ENCODE assay signal across 1 cellular context in genomic region chr19:2944775-2945574, GRCh38.
A peak's percentile ranks its signal among the peaks of the same experiment; 100 is the strongest.
TF ChIP-seq lines count a peak whose summit lies in the region.

ZNF77 (minus strand) TSS chr19:2944971; CDS start chr19:2944840, 131 bp downstream.

TF ChIP-seq in HepG2, 621 proteins besides CTCF, POLR2A, EP300 and RAD21 (continued from another document and continues in another):
- no peak for TF ChIP-seq TERF1 (CRISPR knock-in tag; IDR thresholded peaks at IDR 0.05)
- 0 out of 2 replicates have a peak, but pooled peaks have one; percentile 4 for TF ChIP-seq NR3C1 (CRISPR knock-in tag; IDR thresholded peaks at IDR 0.05)
- peak; percentile 82 for TF ChIP-seq ZNF563 (CRISPR knock-in tag; IDR thresholded peaks at IDR 0.05)
- TF ChIP-seq NPAS2 (CRISPR knock-in tag; IDR thresholded peaks at IDR 0.05; ENCODE audit: borderline replicate concordance): no peak
- TF ChIP-seq HNF4A (CRISPR knock-in tag; IDR thresholded peaks at IDR 0.05): no peak; the same call in 1 of the 2 replicates
- TF ChIP-seq FOSL2 (CRISPR knock-in tag; IDR thresholded peaks at IDR 0.05): peak; percentile 46; the same call in 1 of the 2 replicates
- TF ChIP-seq ZNF543 (CRISPR knock-in tag; IDR thresholded peaks at IDR 0.05): peak; percentile 75; the same call in 1 of the 2 replicates
- TF ChIP-seq ZNF691 (CRISPR knock-in tag; IDR thresholded peaks at IDR 0.05; ENCODE audit: borderline replicate concordance, low read depth): peak; percentile 79; the same call in 1 of the 2 replicates
- TF ChIP-seq ZNF234 (CRISPR knock-in tag; conservative IDR thresholded peaks at IDR 0.05): 0 out of 2 replicates have a peak, but pooled peaks have one; percentile 11
- TF ChIP-seq, protein P1, sequence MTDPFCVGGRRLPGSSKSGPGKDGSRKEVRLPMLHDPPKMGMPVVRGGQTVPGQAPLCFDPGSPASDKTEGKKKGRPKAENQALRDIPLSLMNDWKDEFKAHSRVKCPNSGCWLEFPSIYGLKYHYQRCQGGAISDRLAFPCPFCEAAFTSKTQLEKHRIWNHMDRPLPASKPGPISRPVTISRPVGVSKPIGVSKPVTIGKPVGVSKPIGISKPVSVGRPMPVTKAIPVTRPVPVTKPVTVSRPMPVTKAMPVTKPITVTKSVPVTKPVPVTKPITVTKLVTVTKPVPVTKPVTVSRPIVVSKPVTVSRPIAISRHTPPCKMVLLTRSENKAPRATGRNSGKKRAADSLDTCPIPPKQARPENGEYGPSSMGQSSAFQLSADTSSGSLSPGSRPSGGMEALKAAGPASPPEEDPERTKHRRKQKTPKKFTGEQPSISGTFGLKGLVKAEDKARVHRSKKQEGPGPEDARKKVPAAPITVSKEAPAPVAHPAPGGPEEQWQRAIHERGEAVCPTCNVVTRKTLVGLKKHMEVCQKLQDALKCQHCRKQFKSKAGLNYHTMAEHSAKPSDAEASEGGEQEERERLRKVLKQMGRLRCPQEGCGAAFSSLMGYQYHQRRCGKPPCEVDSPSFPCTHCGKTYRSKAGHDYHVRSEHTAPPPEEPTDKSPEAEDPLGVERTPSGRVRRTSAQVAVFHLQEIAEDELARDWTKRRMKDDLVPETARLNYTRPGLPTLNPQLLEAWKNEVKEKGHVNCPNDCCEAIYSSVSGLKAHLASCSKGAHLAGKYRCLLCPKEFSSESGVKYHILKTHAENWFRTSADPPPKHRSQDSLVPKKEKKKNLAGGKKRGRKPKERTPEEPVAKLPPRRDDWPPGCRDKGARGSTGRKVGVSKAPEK (CRISPR knock-in tag; IDR thresholded peaks at IDR 0.05; ENCODE audit: borderline replicate concordance): no peak
- no peak for TF ChIP-seq GPBP1L1 (CRISPR knock-in tag; IDR thresholded peaks at IDR 0.05)
- no peak for TF ChIP-seq ZNF33A (CRISPR knock-in tag; IDR thresholded peaks at IDR 0.05; ENCODE audit: borderline replicate concordance)
- TF ChIP-seq TFE3 (CRISPR knock-in tag; IDR thresholded peaks at IDR 0.05): 0 out of 2 replicates have a peak, but pooled peaks have one; percentile 29
- TF ChIP-seq PAX8 (CRISPR knock-in tag; IDR thresholded peaks at IDR 0.05; ENCODE audit: borderline replicate concordance): no peak
- peak; percentile 22; the same call in 1 of the 2 replicates for TF ChIP-seq FOXK1 (CRISPR knock-in tag; IDR thresholded peaks at IDR 0.05; ENCODE audit: borderline replicate concordance, low read depth)
- TF ChIP-seq RCOR2 (CRISPR knock-in tag; IDR thresholded peaks at IDR 0.05): peak; percentile 30; the same call in 1 of the 2 replicates
- no peak for TF ChIP-seq CENPBD1 (CRISPR knock-in tag; IDR thresholded peaks at IDR 0.05; ENCODE audit: borderline replicate concordance, low read depth)
- TF ChIP-seq HOXA5 (CRISPR knock-in tag; IDR thresholded peaks at IDR 0.05): peak; percentile 81; the same call in 1 of the 2 replicates
- TF ChIP-seq ZNF44 (CRISPR knock-in tag; IDR thresholded peaks at IDR 0.05): 0 out of 2 replicates have a peak, but pooled peaks have one; percentile 43
- TF ChIP-seq, protein P2, sequence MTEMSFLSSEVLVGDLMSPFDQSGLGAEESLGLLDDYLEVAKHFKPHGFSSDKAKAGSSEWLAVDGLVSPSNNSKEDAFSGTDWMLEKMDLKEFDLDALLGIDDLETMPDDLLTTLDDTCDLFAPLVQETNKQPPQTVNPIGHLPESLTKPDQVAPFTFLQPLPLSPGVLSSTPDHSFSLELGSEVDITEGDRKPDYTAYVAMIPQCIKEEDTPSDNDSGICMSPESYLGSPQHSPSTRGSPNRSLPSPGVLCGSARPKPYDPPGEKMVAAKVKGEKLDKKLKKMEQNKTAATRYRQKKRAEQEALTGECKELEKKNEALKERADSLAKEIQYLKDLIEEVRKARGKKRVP (CRISPR knock-in tag; IDR thresholded peaks at IDR 0.05): peak in 1 of 2 experiments; percentile 34; a peak in 1 of 4 replicates
- peak; percentile 41 for TF ChIP-seq ZNF883 (CRISPR knock-in tag; IDR thresholded peaks at IDR 0.05; ENCODE audit: not compliant biosample characterization)
- peak; percentile 97 for TF ChIP-seq SP2 (CRISPR knock-in tag; IDR thresholded peaks at IDR 0.05)
- TF ChIP-seq HMG20B (CRISPR knock-in tag; conservative IDR thresholded peaks at IDR 0.05): no peak
- no peak for TF ChIP-seq CENPX (CRISPR knock-in tag; IDR thresholded peaks at IDR 0.05)
- TF ChIP-seq SP1 (IDR thresholded peaks at IDR 0.05): no peak
- TF ChIP-seq SP1 (CRISPR knock-in tag; IDR thresholded peaks at IDR 0.05): peak; percentile 89
- TF ChIP-seq CHD2 (IDR thresholded peaks at IDR 0.05; ENCODE audit: low read depth, low read length): peak; percentile 76
- peak; percentile 13; the same call in 1 of the 2 replicates for TF ChIP-seq HOMEZ (CRISPR knock-in tag; IDR thresholded peaks at IDR 0.05; ENCODE audit: low read depth)
- TF ChIP-seq STAG1 (CRISPR knock-in tag; IDR thresholded peaks at IDR 0.05): no peak
- TF ChIP-seq ZSCAN22 (CRISPR knock-in tag; IDR thresholded peaks at IDR 0.05): no peak
- TF ChIP-seq, protein P3, sequence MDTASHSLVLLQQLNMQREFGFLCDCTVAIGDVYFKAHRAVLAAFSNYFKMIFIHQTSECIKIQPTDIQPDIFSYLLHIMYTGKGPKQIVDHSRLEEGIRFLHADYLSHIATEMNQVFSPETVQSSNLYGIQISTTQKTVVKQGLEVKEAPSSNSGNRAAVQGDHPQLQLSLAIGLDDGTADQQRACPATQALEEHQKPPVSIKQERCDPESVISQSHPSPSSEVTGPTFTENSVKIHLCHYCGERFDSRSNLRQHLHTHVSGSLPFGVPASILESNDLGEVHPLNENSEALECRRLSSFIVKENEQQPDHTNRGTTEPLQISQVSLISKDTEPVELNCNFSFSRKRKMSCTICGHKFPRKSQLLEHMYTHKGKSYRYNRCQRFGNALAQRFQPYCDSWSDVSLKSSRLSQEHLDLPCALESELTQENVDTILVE (CRISPR knock-in tag; IDR thresholded peaks at IDR 0.05): peak; percentile 80
- 0 out of 2 replicates have a peak, but pooled peaks have one; percentile 73 for TF ChIP-seq BRCA1 (CRISPR knock-in tag; IDR thresholded peaks at IDR 0.05)
- no peak for TF ChIP-seq RARG (CRISPR knock-in tag; IDR thresholded peaks at IDR 0.05; ENCODE audit: low read depth)
- no peak for TF ChIP-seq CREB3 (CRISPR knock-in tag; IDR thresholded peaks at IDR 0.05)
- TF ChIP-seq, protein P4, sequence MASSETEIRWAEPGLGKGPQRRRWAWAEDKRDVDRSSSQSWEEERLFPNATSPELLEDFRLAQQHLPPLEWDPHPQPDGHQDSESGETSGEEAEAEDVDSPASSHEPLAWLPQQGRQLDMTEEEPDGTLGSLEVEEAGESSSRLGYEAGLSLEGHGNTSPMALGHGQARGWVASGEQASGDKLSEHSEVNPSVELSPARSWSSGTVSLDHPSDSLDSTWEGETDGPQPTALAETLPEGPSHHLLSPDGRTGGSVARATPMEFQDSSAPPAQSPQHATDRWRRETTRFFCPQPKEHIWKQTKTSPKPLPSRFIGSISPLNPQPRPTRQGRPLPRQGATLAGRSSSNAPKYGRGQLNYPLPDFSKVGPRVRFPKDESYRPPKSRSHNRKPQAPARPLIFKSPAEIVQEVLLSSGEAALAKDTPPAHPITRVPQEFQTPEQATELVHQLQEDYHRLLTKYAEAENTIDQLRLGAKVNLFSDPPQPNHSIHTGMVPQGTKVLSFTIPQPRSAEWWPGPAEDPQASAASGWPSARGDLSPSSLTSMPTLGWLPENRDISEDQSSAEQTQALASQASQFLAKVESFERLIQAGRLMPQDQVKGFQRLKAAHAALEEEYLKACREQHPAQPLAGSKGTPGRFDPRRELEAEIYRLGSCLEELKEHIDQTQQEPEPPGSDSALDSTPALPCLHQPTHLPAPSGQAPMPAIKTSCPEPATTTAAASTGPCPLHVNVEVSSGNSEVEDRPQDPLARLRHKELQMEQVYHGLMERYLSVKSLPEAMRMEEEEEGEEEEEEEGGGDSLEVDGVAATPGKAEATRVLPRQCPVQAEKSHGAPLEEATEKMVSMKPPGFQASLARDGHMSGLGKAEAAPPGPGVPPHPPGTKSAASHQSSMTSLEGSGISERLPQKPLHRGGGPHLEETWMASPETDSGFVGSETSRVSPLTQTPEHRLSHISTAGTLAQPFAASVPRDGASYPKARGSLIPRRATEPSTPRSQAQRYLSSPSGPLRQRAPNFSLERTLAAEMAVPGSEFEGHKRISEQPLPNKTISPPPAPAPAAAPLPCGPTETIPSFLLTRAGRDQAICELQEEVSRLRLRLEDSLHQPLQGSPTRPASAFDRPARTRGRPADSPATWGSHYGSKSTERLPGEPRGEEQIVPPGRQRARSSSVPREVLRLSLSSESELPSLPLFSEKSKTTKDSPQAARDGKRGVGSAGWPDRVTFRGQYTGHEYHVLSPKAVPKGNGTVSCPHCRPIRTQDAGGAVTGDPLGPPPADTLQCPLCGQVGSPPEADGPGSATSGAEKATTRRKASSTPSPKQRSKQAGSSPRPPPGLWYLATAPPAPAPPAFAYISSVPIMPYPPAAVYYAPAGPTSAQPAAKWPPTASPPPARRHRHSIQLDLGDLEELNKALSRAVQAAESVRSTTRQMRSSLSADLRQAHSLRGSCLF (CRISPR knock-in tag; IDR thresholded peaks at IDR 0.05; ENCODE audit: borderline replicate concordance): no peak
- TF ChIP-seq ATF7 (IDR thresholded peaks at IDR 0.05): peak; percentile 93
- peak; percentile 63 for TF ChIP-seq ATF7 (CRISPR knock-in tag; IDR thresholded peaks at IDR 0.05)
- peak; percentile 68; the same call in 1 of the 2 replicates for TF ChIP-seq TBX2 (CRISPR knock-in tag; IDR thresholded peaks at IDR 0.05; ENCODE audit: borderline replicate concordance)
